ENCODE assay signal across 16 cellular contexts in genomic region chr12:96886998-96887677, GRCh38. TPM values are rescaled to one million over a fixed set of nuclear protein-coding genes. Genes with fewer than 3 reads are reported as not detected.
A peak's percentile ranks its signal among the peaks of the same experiment; 100 is the strongest.
DNase-seq lines count a peak whose midpoint lies in the region; ATAC-seq and TF ChIP-seq lines count a peak whose summit lies in the region.
"Had no signal": no experiment of that assay in that cellular context is flagged by ENCODE, and none has a peak within 500 bp of the region (broad histone marks: within the 10 kb centered on the region; RNA-seq: fewer than 3 reads in every experiment).

No MANE protein-coding gene starts in this region.

- TF ChIP-seq POLR2A in thyroid gland (IDR thresholded peaks at IDR 0.05) = no peak

- H3K18ac ChIP-seq in mesenchymal stem cell (ENCODE audit: low read depth in 1 of 2, low read length in 2 of 2) = no peak overlapping the region

- intact Hi-C loops in left ventricle myocardium superior (cut with micrococcal nuclease) (no loop called here), Right ventricle myocardium superior (cut with DNase I) (no loop called here), left lung (cut with DNase I) (no loop called here), thyroid gland (cut with DNase I) (no loop called here)

- TF ChIP-seq CTCF in left lung (IDR thresholded peaks at IDR 0.05) (no peak), thyroid gland (IDR thresholded peaks at IDR 0.05) (no peak)

- H3K36me3 ChIP-seq in left lung = no peaks in the 10 kb centered on the region
- no peaks in the 10 kb centered on the region for H3K36me3 ChIP-seq in thyroid gland
- H3K36me3 ChIP-seq in mesenchymal stem cell (ENCODE audit: control insufficient read depth in 1 of 2, insufficient read depth in 2 of 2, low read depth in 1 of 2, low read length in 2 of 2) = no peaks in the 10 kb centered on the region
- H3K36me3 ChIP-seq in CD8-positive, alpha-beta memory T cell (ENCODE audit: insufficient read depth, low read length) = no peaks in the 10 kb centered on the region

- H3K4me3 ChIP-seq in left lung (no peak overlapping the region), thyroid gland (replicated peaks in 1 of 3) (no peak overlapping the region), mesenchymal stem cell (ENCODE audit: insufficient read depth in 1 of 2, low read depth in 1 of 2, low read length in 2 of 2) (no peak overlapping the region)
- H3K4me3 ChIP-seq in CD8-positive, alpha-beta memory T cell (ENCODE audit: low read length) = no peak overlapping the region
- H3K4me3 ChIP-seq: SK-N-MC had no signal

- 51 to 53% methylated on average over 4 of the region's 4 CpGs for whole genome bisulfite sequencing in thyroid gland, 2 donors
- 83% methylated on average over 4 of the region's 4 CpGs for WGBS in mesenchymal stem cell

- H3K36me3 Mint-ChIP-seq in CD8-positive, alpha-beta memory T cell = no peaks in the 10 kb centered on the region
- H3K36me3 Mint-ChIP-seq: activated naive CD8-positive, alpha-beta T cell had no signal

- no peak overlapping the region for H3K4me2 ChIP-seq in mesenchymal stem cell (ENCODE audit: low read length, poor library complexity, severe bottlenecking)

- H4K8ac ChIP-seq in mesenchymal stem cell (ENCODE audit: low read length) = no peak overlapping the region

- H3K27me3 ChIP-seq in left lung = peaks cover 0 to 4% of the 10 kb centered on the region in 2 donors
- H3K27me3 ChIP-seq in thyroid gland = no peaks in the 10 kb centered on the region
- H3K27me3 ChIP-seq in mesenchymal stem cell (ENCODE audit: control insufficient read depth in 1 of 2, insufficient read depth in 1 of 2, low read length in 2 of 2) = no peaks in the 10 kb centered on the region
- H3K27me3 ChIP-seq in CD8-positive, alpha-beta memory T cell (ENCODE audit: insufficient read depth, low read length, poor library complexity, severe bottlenecking) = no peaks in the 10 kb centered on the region

- H3K27ac Mint-ChIP-seq in CD8-positive, alpha-beta memory T cell = no peak overlapping the region
- H3K27ac Mint-ChIP-seq: activated B cell treated with CpG ODN at 0.5 μM for 24 hours; activated naive CD8-positive, alpha-beta T cell; dendritic cell treated with granulocyte-macrophage colony-stimulating factor and Interleukin-4, amounts not matched to agents 40 ng/mL and 50 ng/mL, for 4 days had no signal

- no peak overlapping the region for H4K91ac ChIP-seq in mesenchymal stem cell (ENCODE audit: low read length)

- H3K4me3 Mint-ChIP-seq in CD8-positive, alpha-beta memory T cell = no peak overlapping the region
- H3K4me3 Mint-ChIP-seq: activated B cell treated with CpG ODN at 0.5 μM for 24 hours; activated naive CD8-positive, alpha-beta T cell; dendritic cell treated with granulocyte-macrophage colony-stimulating factor and Interleukin-4, amounts not matched to agents 40 ng/mL and 50 ng/mL, for 4 days; neural crest cell had no signal

- POLR2A ChIA-PET in CD8-positive, alpha-beta memory T cell (lab: Charles Lee) = no interaction called here

- peaks cover 8 to 39% of the 10 kb centered on the region in 2 donors for H3K27me3 Mint-ChIP-seq in CD8-positive, alpha-beta memory T cell

- H2AK5ac ChIP-seq in mesenchymal stem cell (ENCODE audit: low read length, severe bottlenecking) = no peak overlapping the region

- peak; percentile 25 for ATAC-seq in left ventricle myocardium superior
- no peak for ATAC-seq in Right ventricle myocardium superior (ENCODE audit: poor library complexity)
- ATAC-seq in left lung = peak; percentile 33
- ATAC-seq in GM21576 (IDR thresholded peaks at IDR 0.05; ENCODE audit: unreplicated experiment) = no peak

- H2BK120ac ChIP-seq in mesenchymal stem cell (ENCODE audit: low read depth, low read length) = no peak overlapping the region

- H2BK12ac ChIP-seq in mesenchymal stem cell (ENCODE audit: low read length in 2 of 2) = no peak overlapping the region

- no peak overlapping the region for H3K23ac ChIP-seq in mesenchymal stem cell (ENCODE audit: low read length in 2 of 2)

- DNase-seq in left ventricle myocardium superior (no peak), Right ventricle myocardium superior (no peak), cerebellum (ENCODE audit: low spot score) (peak; percentile 3), left lung (no peak), thyroid gland (peak; percentile 65 to 73), mesenchymal stem cell (no peak)
- DNase-seq in CD8-positive, alpha-beta memory T cell = no peak
- DNase-seq: activated B cell treated with CpG ODN at 0.5 μM for 24 hours; activated CD8-positive, alpha-beta memory T cell treated with anti-CD3 and anti-CD28 coated beads, Interleukin-2, amount 50 U/mL, for 4 hours; NCI-H2029 treated with DMSO at 0.1 percent for 48 hours; stimulated activated CD4-positive, alpha-beta T cell treated with anti-CD3 and anti-CD28 coated beads, Interleukin-15, amount 100 ng/mL, for 24 hours had no signal

- H2BK5ac ChIP-seq in mesenchymal stem cell (ENCODE audit: low read depth, low read length, poor library complexity, severe bottlenecking) = no peak overlapping the region

- no peaks in the 10 kb centered on the region for H3K9me3 Mint-ChIP-seq in CD8-positive, alpha-beta memory T cell
- H3K9me3 Mint-ChIP-seq: activated B cell treated with CpG ODN at 0.5 μM for 24 hours; dendritic cell treated with granulocyte-macrophage colony-stimulating factor and Interleukin-4, amounts not matched to agents 40 ng/mL and 50 ng/mL, for 4 days; neural crest cell had no signal

- no peak overlapping the region for H3K14ac ChIP-seq in mesenchymal stem cell (ENCODE audit: low read length in 2 of 2)

- H2BK15ac ChIP-seq in mesenchymal stem cell (ENCODE audit: low read depth, poor library complexity, severe bottlenecking) = no peak overlapping the region

- no peak overlapping the region for H3K9ac ChIP-seq in mesenchymal stem cell (ENCODE audit: low read length)

- no peaks in the 10 kb centered on the region for H3K79me1 ChIP-seq in mesenchymal stem cell (replicated peaks; ENCODE audit: low read length, poor library complexity, severe bottlenecking)

- CTCF ChIA-PET in CD8-positive, alpha-beta memory T cell (lab: Charles Lee) = no interaction called here

- H3K27ac ChIP-seq in left lung (no peak overlapping the region), thyroid gland (peak overlapping the region in 1 of 3 donors; percentile 9), mesenchymal stem cell (ENCODE audit: low read length, poor library complexity, severe bottlenecking) (no peak overlapping the region)
- H3K27ac ChIP-seq in CD8-positive, alpha-beta memory T cell (ENCODE audit: low read depth, low read length) = no peak overlapping the region
- H3K27ac ChIP-seq: SK-N-MC had no signal

- H3K9me3 ChIP-seq in left lung (no peaks in the 10 kb centered on the region), thyroid gland (no peaks in the 10 kb centered on the region), mesenchymal stem cell (ENCODE audit: control insufficient read depth, low read length) (no peaks in the 10 kb centered on the region)
- no peaks in the 10 kb centered on the region for H3K9me3 ChIP-seq in CD8-positive, alpha-beta memory T cell (ENCODE audit: low read length)

- H3K4ac ChIP-seq in mesenchymal stem cell (ENCODE audit: low read depth in 1 of 2, low read length in 2 of 2) = no peak overlapping the region

- H3K4me1 ChIP-seq in left lung (no peaks in the 10 kb centered on the region), thyroid gland (peaks cover 0 to 6% of the 10 kb centered on the region in 2 donors), mesenchymal stem cell (ENCODE audit: control insufficient read depth, insufficient read depth, low read depth, low read length) (peaks cover 2% of the 10 kb centered on the region)
- H3K4me1 ChIP-seq in CD8-positive, alpha-beta memory T cell (ENCODE audit: insufficient read depth, low read length) = no peaks in the 10 kb centered on the region

- no peaks in the 10 kb centered on the region for H3K4me1 Mint-ChIP-seq in CD8-positive, alpha-beta memory T cell
- H3K4me1 Mint-ChIP-seq: activated B cell treated with CpG ODN at 0.5 μM for 24 hours had no signal

- no peak overlapping the region for H2AFZ ChIP-seq in mesenchymal stem cell (ENCODE audit: low read depth, low read length)

RNA-seq across cellular contexts. Expression of gene NEDD1, which starts 19.9 kb away (rescaled TPM):
- 14.3 TPM for total RNA-seq in left ventricle myocardium superior
- 12.5 TPM for total RNA-seq in Right ventricle myocardium superior
- 22.2 TPM for total RNA-seq in cerebellum
- 10 to 100 TPM; 16.0 to 22.1 TPM for total RNA-seq in left lung
- total RNA-seq in thyroid gland = 10 to 100 TPM; 17.2 to 27.7 (median 18.3) TPM
- polyA plus RNA-seq in mesenchymal stem cell (2013, experiment 1 of 2) = 11.6 TPM
- polyA plus RNA-seq in mesenchymal stem cell (2013, experiment 2 of 2) = 11.6 TPM
- total RNA-seq in CD8-positive, alpha-beta memory T cell = 10 to 100 TPM; 36.2 to 42.2 TPM
- polyA plus RNA-seq in CD8-positive, alpha-beta memory T cell = 32.9 TPM

Comparison
In these comparisons a context has a peak if more than half of its experiments do, and no peak if none do; other contexts are left out.
1. ATAC-seq: peak in left ventricle myocardium superior (single experiment) and left lung (single experiment); none in Right ventricle myocardium superior (single experiment) and GM21576 (single experiment).
2. DNase-seq: peak in cerebellum (single experiment) and thyroid gland (2 of 2); none in left ventricle myocardium superior (single experiment), Right ventricle myocardium superior (single experiment), left lung (0 of 2), mesenchymal stem cell (single experiment) and CD8-positive, alpha-beta memory T cell (0 of 5).